ENCODE assay signal across 8 cellular contexts in the genomic region with DNA sequence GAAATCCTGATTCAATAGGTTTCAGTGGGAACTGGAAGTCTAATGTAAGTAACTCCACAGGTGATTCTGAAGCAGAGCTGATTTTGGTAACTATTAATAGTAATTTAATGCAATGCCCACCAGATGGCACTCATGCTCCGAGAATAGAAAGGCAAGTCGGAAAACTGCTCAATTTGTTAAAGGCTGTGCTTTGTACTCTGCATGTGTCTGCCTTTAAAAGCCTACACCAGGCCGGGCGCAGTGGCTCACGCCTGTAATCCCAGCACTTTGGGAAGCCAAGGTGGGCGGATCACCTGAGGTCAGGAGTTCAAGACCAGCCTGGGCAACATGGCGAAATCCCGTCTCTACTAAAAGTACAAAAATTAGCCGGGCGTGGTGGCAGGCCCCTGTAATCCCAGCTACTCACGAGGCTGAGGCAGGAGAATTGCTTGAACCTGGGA.
DNase-seq lines count a peak whose midpoint lies in the region; ATAC-seq and TF ChIP-seq lines count a peak whose summit lies in the region.
"Not testable (repeated sequence)": the region's sequence is repeated elsewhere in the genome, so short reads cannot be mapped to it uniquely, and the experiment has no call there.

No MANE protein-coding gene starts in this region.

- peaks cover 9 to 13% of the 10 kb centered on the region in 2 donors for H3K27me3 Mint-ChIP-seq in CD4-positive, alpha-beta memory T cell
- not testable (repeated sequence) for H3K27me3 Mint-ChIP-seq in GM23338 (ENCODE audit: insufficient read depth, low read depth, poor library complexity)

- CTCF ChIA-PET in CD4-positive, alpha-beta memory T cell (lab: Charles Lee; ENCODE audit: partially characterized antibody), result interaction anchor here (0.7 to 3.2 kb wide), 15 partner anchors 9 to 1282 kb away, joined by 3 to 13 read pairs (median 3); a partner anchor contains a TSS

- H3K4me3 Mint-ChIP-seq in CD4-positive, alpha-beta memory T cell; GM23338: not testable (repeated sequence)

- H3K4me1 Mint-ChIP-seq in CD4-positive, alpha-beta memory T cell; GM23338: not testable (repeated sequence)

- H3K36me3 Mint-ChIP-seq in CD4-positive, alpha-beta memory T cell; GM23338 (ENCODE audit: low read depth): not testable (repeated sequence)

- not testable (repeated sequence) for H3K27ac Mint-ChIP-seq in CD4-positive, alpha-beta memory T cell; GM23338

- not testable (repeated sequence) for H3K79me2 ChIP-seq in GM23338 (replicated peaks; ENCODE audit: insufficient read depth)

- peak; percentile 49 to 63 (median 60) for DNase-seq in CD4-positive, alpha-beta memory T cell
- DNase-seq in GM23338 (ENCODE audit: low spot score), result peak; percentile 96
- DNase-seq in NCI-H1694 treated with DMSO at 0.1 percent for 48 hours (lab: John Stamatoyannopoulos, UW), result peak; percentile 48
- peak; percentile 73 for DNase-seq in SKM-1 treated with dmso at 0.1 percent for 144 hours (lab: John Stamatoyannopoulos, UW; ENCODE audit: unreplicated experiment)
- peak; percentile 13 for DNase-seq in activated T-helper 9 cell treated with anti-CD3 and anti-CD28 coated beads, Interleukin-2, amount 50 U/mL, for 16 hours (ENCODE audit: low read depth)
- peak; percentile 61 for DNase-seq in fibroblast of gingiva (ENCODE audit: low read depth)
- DNase-seq in middle frontal gyrus (ENCODE audit: extremely low spot score, low spot score), result peak; percentile 62
- peak; percentile 47 for DNase-seq in stimulated activated CD8-positive, alpha-beta memory T cell treated with anti-CD3 and anti-CD28 coated beads, Interleukin-12 subunit alpha, Interleukin-12 subunit beta, amount 100 ng/mL, for 1 hour (ENCODE audit: low read depth)

- H3K9me2 ChIP-seq in GM23338 (ENCODE audit: insufficient read depth), result not testable (repeated sequence)

- TF ChIP-seq CTCF in GM23338 (conservative IDR thresholded peaks at IDR 0.05; ENCODE audit: low read depth in 2 of 2), result peak; percentile 71 to 76

- not testable (repeated sequence) for H3K27me3 ChIP-seq in CD4-positive, alpha-beta memory T cell (ENCODE audit: insufficient read depth, low read length); GM23338 (ENCODE audit: insufficient read depth)

- intact Hi-C loops in CD4-positive, alpha-beta memory T cell (cut with micrococcal nuclease), result loop anchor here (5.0 to 10.0 kb wide), 2 partner anchors 230 to 792 kb away; a partner anchor contains a TSS

- H3F3A ChIP-seq in GM23338 (replicated peaks; ENCODE audit: low read depth), result not testable (repeated sequence)

- H3K9me3 Mint-ChIP-seq in CD4-positive, alpha-beta memory T cell; GM23338: not testable (repeated sequence)

- H4K20me1 ChIP-seq in GM23338 (replicated peaks; ENCODE audit: insufficient read depth), result not testable (repeated sequence)

- not testable (repeated sequence) for H3K27ac ChIP-seq in CD4-positive, alpha-beta memory T cell (ENCODE audit: low read depth, low read length); GM23338 (ENCODE audit: low read depth)

- POLR2A ChIA-PET in CD4-positive, alpha-beta memory T cell (lab: Charles Lee; ENCODE audit: partially characterized antibody), result interaction anchor here (0.8 kb wide), 1 partner anchor 437 kb away, joined by 3 read pairs; a partner anchor contains a TSS

- not testable (repeated sequence) for H3K4me3 ChIP-seq in CD4-positive, alpha-beta memory T cell (ENCODE audit: low read length in 2 of 2); GM23338

- not testable (repeated sequence) for H3K4me2 ChIP-seq in GM23338

- not testable (repeated sequence) for H3K4me1 ChIP-seq in CD4-positive, alpha-beta memory T cell (ENCODE audit: insufficient read depth, low read length); GM23338 (ENCODE audit: insufficient read depth)

- not testable (repeated sequence) for H2AFZ ChIP-seq in GM23338

- peak; percentile 98 for ATAC-seq in GM23338

- H3K9me3 ChIP-seq in CD4-positive, alpha-beta memory T cell (ENCODE audit: control insufficient read depth in 1 of 2, low read length in 2 of 2), result not testable (repeated sequence)

- H3K36me3 ChIP-seq in CD4-positive, alpha-beta memory T cell (ENCODE audit: insufficient read depth, low read length); GM23338 (ENCODE audit: insufficient read depth): not testable (repeated sequence)

Comparison
In these comparisons a context has a peak if more than half of its experiments do, and no peak if none do; other contexts are left out.
1. DNase-seq: peak in every context shown above with its lines; median percentile 96 in GM23338; 73 in SKM-1 treated with dmso at 0.1 percent for 144 hours; 62 in middle frontal gyrus; 61 in fibroblast of gingiva; 60 in CD4-positive, alpha-beta memory T cell; 48 in NCI-H1694 treated with DMSO at 0.1 percent for 48 hours; 47 in stimulated activated CD8-positive, alpha-beta memory T cell treated with anti-CD3 and anti-CD28 coated beads, Interleukin-12 subunit alpha, Interleukin-12 subunit beta, amount 100 ng/mL, for 1 hour; 13 in activated T-helper 9 cell treated with anti-CD3 and anti-CD28 coated beads, Interleukin-2, amount 50 U/mL, for 16 hours.